17 cellular contexts compared by ENCODE assay signal in the genomic region with DNA sequence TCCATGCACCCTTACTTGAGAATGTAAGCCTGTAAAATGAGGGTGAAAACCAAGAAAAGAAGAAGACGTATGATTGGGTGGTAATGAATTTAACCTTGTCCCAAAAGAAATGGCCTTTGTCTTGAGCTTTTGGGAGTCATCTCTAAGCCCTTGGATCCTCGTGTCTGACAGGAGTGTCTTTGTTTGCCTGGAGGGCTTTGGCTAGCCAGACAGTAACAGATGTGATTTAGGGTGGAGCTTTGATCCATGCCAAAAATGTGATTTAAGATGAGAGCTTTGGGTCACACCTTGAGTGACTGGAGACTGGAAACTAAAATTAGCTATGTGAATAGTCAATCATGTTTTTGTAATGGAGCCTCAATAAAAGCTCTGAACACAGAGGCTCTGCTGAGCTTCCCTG. TPM values are rescaled to one million over a fixed set of nuclear protein-coding genes. Genes with fewer than 3 reads are reported as not detected.
A peak's percentile ranks its signal among the peaks of the same experiment; 100 is the strongest.
DNase-seq lines count a peak whose midpoint lies in the region; ATAC-seq, FAIRE-seq and TF ChIP-seq lines count a peak whose summit lies in the region.
"Had no signal": no experiment of that assay in that cellular context is flagged by ENCODE, and none has a peak within 500 bp of the region (broad histone marks: within the 10 kb centered on the region; RNA-seq: fewer than 3 reads in every experiment).

No MANE protein-coding gene starts in this region.

- H3K9me3 Mint-ChIP-seq in stimulated activated effector memory CD8-positive, alpha-beta T cell treated with anti-CD3 and anti-CD28 coated beads, Interleukin-12 subunit alpha, Interleukin-12 subunit beta, amount 100 ng/mL, for 72 hours = no peaks in the 10 kb centered on the region
- H3K9me3 Mint-ChIP-seq: HFFc6 had no signal

- ATAC-seq in stimulated activated effector memory CD8-positive, alpha-beta T cell treated with anti-CD3 and anti-CD28 coated beads, Interleukin-12 subunit alpha, Interleukin-12 subunit beta, amount 100 ng/mL, for 72 hours = no peak

- no peak overlapping the region for H3K4me3 Mint-ChIP-seq in stimulated activated effector memory CD8-positive, alpha-beta T cell treated with anti-CD3 and anti-CD28 coated beads, Interleukin-12 subunit alpha, Interleukin-12 subunit beta, amount 100 ng/mL, for 72 hours
- H3K4me3 Mint-ChIP-seq: HFFc6 had no signal

- TF ChIP-seq POLR2A in GM12892 (IDR thresholded peaks at IDR 0.05; ENCODE audit: low read depth, low read length) = no peak

- no peak for FAIRE-seq in GM12892 (lab: Jason Lieb, UNC)
- FAIRE-seq: G401.6, GM12891, H1 had no signal

- H3K4me1 Mint-ChIP-seq in stimulated activated effector memory CD8-positive, alpha-beta T cell treated with anti-CD3 and anti-CD28 coated beads, Interleukin-12 subunit alpha, Interleukin-12 subunit beta, amount 100 ng/mL, for 72 hours = peaks cover 7% of the 10 kb centered on the region

- no peaks in the 10 kb centered on the region for H3K36me3 Mint-ChIP-seq in stimulated activated effector memory CD8-positive, alpha-beta T cell treated with anti-CD3 and anti-CD28 coated beads, Interleukin-12 subunit alpha, Interleukin-12 subunit beta, amount 100 ng/mL, for 72 hours
- H3K36me3 Mint-ChIP-seq: CD4-positive, CD25-positive, alpha-beta regulatory T cell had no signal

- DNase-seq in NCI-H2171 treated with DMSO at 0.1 percent for 48 hours (lab: John Stamatoyannopoulos, UW) (peak; percentile 61), NCI-H2171 (lab: John Stamatoyannopoulos, UW) (no peak), RPMI7951 (ENCODE audit: low read depth) (peak; percentile 55), myocyte (ENCODE audit: low read depth) (peak; percentile 36), GM12892 (ENCODE audit: insufficient read length) (no peak), activated gamma-delta T cell (lab: John Stamatoyannopoulos, UW) (no peak)
- DNase-seq in stimulated activated effector memory CD8-positive, alpha-beta T cell treated with anti-CD3 and anti-CD28 coated beads, Interleukin-12 subunit alpha, Interleukin-12 subunit beta, amount 100 ng/mL, for 72 hours (ENCODE audit: low spot score in 2 of 2) = no peak
- DNase-seq: 8988T; CD4-positive, CD25-positive, alpha-beta regulatory T cell; DMS153; DMS79 treated with DMSO at 0.1 percent for 48 hours; EL; HCEC 1CT; HFFc6 had no signal

- no peak overlapping the region for H3K27ac Mint-ChIP-seq in stimulated activated effector memory CD8-positive, alpha-beta T cell treated with anti-CD3 and anti-CD28 coated beads, Interleukin-12 subunit alpha, Interleukin-12 subunit beta, amount 100 ng/mL, for 72 hours
- H3K27ac Mint-ChIP-seq: CD4-positive, CD25-positive, alpha-beta regulatory T cell; HFFc6 had no signal

RNA-seq across cellular contexts. Expression of a gene that starts 25.9 kb away (rescaled TPM):
- 92.4 and 115 TPM in 2 replicates for total RNA-seq in RPMI7951 (2014; rRNA removed; shearing (Covaris generic))
- 139 and 182 TPM in 2 replicates for total RNA-seq in myocyte
- polyA plus RNA-seq in myocyte (2012) = 145 TPM
- 94.7 TPM for polyA plus RNA-seq in GM12892 (2012; ENCODE audit: missing spikeins)

Comparison
In these comparisons a context has a peak if more than half of its experiments do, and no peak if none do; other contexts are left out.
1. DNase-seq: peak in NCI-H2171 treated with DMSO at 0.1 percent for 48 hours (single experiment), RPMI7951 (single experiment) and myocyte (single experiment); none in NCI-H2171 (single experiment), GM12892 (single experiment), stimulated activated effector memory CD8-positive, alpha-beta T cell treated with anti-CD3 and anti-CD28 coated beads, Interleukin-12 subunit alpha, Interleukin-12 subunit beta, amount 100 ng/mL, for 72 hours (0 of 2) and activated gamma-delta T cell (single experiment).